1 cellular context compared by ENCODE assay signal in the genomic region with DNA sequence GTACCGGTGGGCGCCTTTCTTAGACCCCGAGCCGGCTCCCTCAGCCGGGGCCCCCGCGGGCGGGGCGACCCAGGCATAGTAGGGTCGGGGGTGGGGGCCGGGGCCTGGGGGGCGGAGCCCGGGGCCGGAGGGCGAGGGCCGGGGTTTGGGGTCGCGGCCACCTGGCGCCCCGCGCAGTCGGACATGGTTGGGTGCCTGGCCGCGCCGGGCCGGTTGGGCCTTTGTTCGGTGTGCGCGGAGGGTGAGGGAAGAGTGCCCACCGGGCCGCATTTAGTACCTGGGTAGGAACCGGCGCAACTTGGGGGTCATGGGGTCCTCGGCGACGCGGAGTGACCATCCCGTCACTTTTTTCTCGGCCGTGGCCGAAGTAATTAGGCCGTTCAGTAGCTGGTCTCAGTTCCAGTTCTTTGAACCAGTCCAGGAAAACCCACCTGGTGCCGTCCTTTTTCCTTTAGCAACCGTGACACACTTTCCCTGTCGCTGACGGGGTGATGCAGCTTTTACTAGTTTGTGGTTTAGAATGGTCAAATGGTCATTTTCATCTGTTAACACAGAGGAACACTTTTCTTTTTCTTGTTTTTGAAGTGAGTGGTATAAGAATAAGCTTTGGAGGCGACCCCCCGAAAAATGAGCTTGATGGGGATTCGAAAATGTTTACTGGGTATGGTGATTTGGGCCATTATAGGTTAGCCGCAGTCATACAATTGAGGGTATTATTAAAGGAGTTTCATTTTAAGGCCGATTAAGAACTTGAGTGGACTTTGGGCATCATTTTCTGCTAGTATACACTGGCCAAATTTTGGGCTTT.
TF ChIP-seq lines count a peak whose summit lies in the region.

No MANE protein-coding gene starts in this region.

TF ChIP-seq in HepG2, 621 proteins besides CTCF, POLR2A, EP300 and RAD21 (continued from another document and continues in another):
- TF ChIP-seq ZNF142 (CRISPR knock-in tag; IDR thresholded peaks at IDR 0.05): no peak
- no peak for TF ChIP-seq ZNF598 (CRISPR knock-in tag; IDR thresholded peaks at IDR 0.05; ENCODE audit: borderline replicate concordance)
- no peak for TF ChIP-seq FOSL1 (CRISPR knock-in tag; IDR thresholded peaks at IDR 0.05; ENCODE audit: borderline replicate concordance)
- TF ChIP-seq GTF2F1 (IDR thresholded peaks at IDR 0.05; ENCODE audit: low read length): no peak
- TF ChIP-seq, protein P1, sequence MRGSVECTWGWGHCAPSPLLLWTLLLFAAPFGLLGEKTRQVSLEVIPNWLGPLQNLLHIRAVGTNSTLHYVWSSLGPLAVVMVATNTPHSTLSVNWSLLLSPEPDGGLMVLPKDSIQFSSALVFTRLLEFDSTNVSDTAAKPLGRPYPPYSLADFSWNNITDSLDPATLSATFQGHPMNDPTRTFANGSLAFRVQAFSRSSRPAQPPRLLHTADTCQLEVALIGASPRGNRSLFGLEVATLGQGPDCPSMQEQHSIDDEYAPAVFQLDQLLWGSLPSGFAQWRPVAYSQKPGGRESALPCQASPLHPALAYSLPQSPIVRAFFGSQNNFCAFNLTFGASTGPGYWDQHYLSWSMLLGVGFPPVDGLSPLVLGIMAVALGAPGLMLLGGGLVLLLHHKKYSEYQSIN (CRISPR knock-in tag; IDR thresholded peaks at IDR 0.05; ENCODE audit: borderline replicate concordance): no peak
- 0 out of 2 replicates have a peak, but pooled peaks have one; percentile 51 for TF ChIP-seq EEA1 (CRISPR knock-in tag; IDR thresholded peaks at IDR 0.05; ENCODE audit: borderline replicate concordance)
- TF ChIP-seq ZNF609 (CRISPR knock-in tag; IDR thresholded peaks at IDR 0.05; ENCODE audit: borderline replicate concordance): no peak
- 0 out of 2 replicates have a peak, but pooled peaks have one; percentile 12 for TF ChIP-seq NFKB2 (CRISPR knock-in tag; IDR thresholded peaks at IDR 0.05; ENCODE audit: borderline replicate concordance)
- no peak for TF ChIP-seq ZNF782 (CRISPR knock-in tag; IDR thresholded peaks at IDR 0.05; ENCODE audit: borderline replicate concordance)
- TF ChIP-seq KLF6 (CRISPR knock-in tag; IDR thresholded peaks at IDR 0.05): 0 out of 2 replicates have a peak, but pooled peaks have one; percentile 3
- TF ChIP-seq ZNF362 (CRISPR knock-in tag; IDR thresholded peaks at IDR 0.05; ENCODE audit: borderline replicate concordance): no peak
- TF ChIP-seq HMG20A (CRISPR knock-in tag; IDR thresholded peaks at IDR 0.05; ENCODE audit: borderline replicate concordance): no peak
- TF ChIP-seq ZFY (CRISPR knock-in tag; IDR thresholded peaks at IDR 0.05): peak; percentile 54; the same call in 1 of the 2 replicates
- 0 out of 2 replicates have a peak, but pooled peaks have one; percentile 8 for TF ChIP-seq SRY (CRISPR knock-in tag; IDR thresholded peaks at IDR 0.05)
- TF ChIP-seq ZNF780A (CRISPR knock-in tag; IDR thresholded peaks at IDR 0.05): no peak
- TF ChIP-seq RBM39 (IDR thresholded peaks at IDR 0.05; ENCODE audit: low read depth, low read length, poor library complexity, severe bottlenecking): peak; percentile 21
- no peak for TF ChIP-seq NFYB (CRISPR knock-in tag; IDR thresholded peaks at IDR 0.05)
- 0 out of 2 replicates have a peak, but pooled peaks have one; percentile 0 for TF ChIP-seq TFDP2 (CRISPR knock-in tag; IDR thresholded peaks at IDR 0.05)
- no peak for TF ChIP-seq ZNF12 (CRISPR knock-in tag; IDR thresholded peaks at IDR 0.05)
- no peak for TF ChIP-seq JDP2 (CRISPR knock-in tag; IDR thresholded peaks at IDR 0.05; ENCODE audit: borderline replicate concordance)
- TF ChIP-seq PLSCR1 (CRISPR knock-in tag; IDR thresholded peaks at IDR 0.05; ENCODE audit: borderline replicate concordance): no peak
- no peak for TF ChIP-seq RELA (CRISPR knock-in tag; IDR thresholded peaks at IDR 0.05)
- no peak for TF ChIP-seq TCF7L2 (IDR thresholded peaks at IDR 0.05; ENCODE audit: low read depth, low read length)
- TF ChIP-seq TFAP4 (IDR thresholded peaks at IDR 0.05; ENCODE audit: borderline replicate concordance, low read depth): no peak
- TF ChIP-seq, protein P2, sequence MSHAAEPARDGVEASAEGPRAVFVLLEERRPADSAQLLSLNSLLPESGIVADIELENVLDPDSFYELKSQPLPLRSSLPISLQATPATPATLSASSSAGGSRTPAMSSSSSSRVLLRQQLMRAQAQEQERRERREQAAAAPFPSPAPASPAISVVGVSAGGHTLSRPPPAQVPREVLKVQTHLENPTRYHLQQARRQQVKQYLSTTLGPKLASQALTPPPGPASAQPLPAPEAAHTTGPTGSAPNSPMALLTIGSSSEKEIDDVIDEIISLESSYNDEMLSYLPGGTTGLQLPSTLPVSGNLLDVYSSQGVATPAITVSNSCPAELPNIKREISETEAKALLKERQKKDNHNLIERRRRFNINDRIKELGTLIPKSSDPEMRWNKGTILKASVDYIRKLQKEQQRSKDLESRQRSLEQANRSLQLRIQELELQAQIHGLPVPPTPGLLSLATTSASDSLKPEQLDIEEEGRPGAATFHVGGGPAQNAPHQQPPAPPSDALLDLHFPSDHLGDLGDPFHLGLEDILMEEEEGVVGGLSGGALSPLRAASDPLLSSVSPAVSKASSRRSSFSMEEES (CRISPR knock-in tag; IDR thresholded peaks at IDR 0.05): no peak
- no peak for TF ChIP-seq HOXD1 (CRISPR knock-in tag; IDR thresholded peaks at IDR 0.05)
- TF ChIP-seq CEBPB (IDR thresholded peaks at IDR 0.05; ENCODE audit: borderline replicate concordance, low read depth, low read length): no peak
- TF ChIP-seq ZNF83 (CRISPR knock-in tag; IDR thresholded peaks at IDR 0.05; ENCODE audit: borderline replicate concordance): no peak
- no peak for TF ChIP-seq ZNF350 (CRISPR knock-in tag; IDR thresholded peaks at IDR 0.05; ENCODE audit: borderline replicate concordance, low read depth)
- no peak for TF ChIP-seq ZNF546 (CRISPR knock-in tag; conservative IDR thresholded peaks at IDR 0.05)
- TF ChIP-seq HNRNPH1 (optimal IDR thresholded peaks at IDR 0.05; ENCODE audit: low read depth, low read length): no peak
- TF ChIP-seq ATF1 (CRISPR knock-in tag; IDR thresholded peaks at IDR 0.05): no peak
- TF ChIP-seq, protein P3, sequence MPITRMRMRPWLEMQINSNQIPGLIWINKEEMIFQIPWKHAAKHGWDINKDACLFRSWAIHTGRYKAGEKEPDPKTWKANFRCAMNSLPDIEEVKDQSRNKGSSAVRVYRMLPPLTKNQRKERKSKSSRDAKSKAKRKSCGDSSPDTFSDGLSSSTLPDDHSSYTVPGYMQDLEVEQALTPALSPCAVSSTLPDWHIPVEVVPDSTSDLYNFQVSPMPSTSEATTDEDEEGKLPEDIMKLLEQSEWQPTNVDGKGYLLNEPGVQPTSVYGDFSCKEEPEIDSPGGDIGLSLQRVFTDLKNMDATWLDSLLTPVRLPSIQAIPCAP (CRISPR knock-in tag; IDR thresholded peaks at IDR 0.05; ENCODE audit: low read depth): no peak
